ENCODE assay signal across 9 cellular contexts in genomic region chr4:75509592-75509991, GRCh38. TPM values are rescaled to one million over a fixed set of nuclear protein-coding genes. Genes with fewer than 3 reads are reported as not detected.
"Had no signal": no experiment of that assay in that cellular context is flagged by ENCODE, and none has a peak within 500 bp of the region (broad histone marks: within the 10 kb centered on the region; RNA-seq: fewer than 3 reads in every experiment).

No MANE protein-coding gene starts in this region.

RNA-seq across cellular contexts. Expression of gene ODAPH, which starts 46.3 kb away (rescaled TPM):
- total RNA-seq: activated naive CD8-positive, alpha-beta T cell treated with anti-CD3 and anti-CD28 coated beads for 36 hours; activated T-cell treated with anti-CD3 and anti-CD28 coated beads, Interleukin-2, amount 50 U/mL, for 4 hours; activated T-helper 2 cell treated with anti-CD3 and anti-CD28 coated beads, Interferon-gamma antibody, Interleukin-2, Interleukin-4, amounts not matched to agents 10 μg/mL and 5 μg/mL and 100 μg/mL, durations not matched to agents 14 hours and 24 hours and 36 hours; endodermal cell; lower leg skin; pancreas; prostate gland; sciatic nerve; uterus had no signal
- polyA plus RNA-seq: pancreas had no signal
